Comparison of ENCODE assay signal across 1 cellular context in genomic region chr9:111631071-111631971, GRCh38.
TF ChIP-seq lines count a peak whose summit lies in the region.

DNAJC25 (plus strand) TSS chr9:111631334; CDS start chr9:111631408, 74 bp downstream.

TF ChIP-seq in WTC11, 78 proteins besides CTCF, POLR2A, EP300 and RAD21 (continued from another document):
- peak; percentile 84; the same call in 1 of the 2 replicates for TF ChIP-seq NFATC4 (CRISPR knock-in tag; IDR thresholded peaks at IDR 0.05)
- TF ChIP-seq NR1H2 (CRISPR knock-in tag; IDR thresholded peaks at IDR 0.05), result no peak
- TF ChIP-seq OVOL2 (CRISPR knock-in tag; IDR thresholded peaks at IDR 0.05; ENCODE audit: borderline replicate concordance), result peak; percentile 94; the same call in 1 of the 2 replicates
- TF ChIP-seq ERG (CRISPR knock-in tag; IDR thresholded peaks at IDR 0.05), result peak; percentile 64; the same call in 1 of the 2 replicates
- TF ChIP-seq ZNF138 (CRISPR knock-in tag; conservative IDR thresholded peaks at IDR 0.05), result peak; percentile 88
- TF ChIP-seq ZBTB21 (CRISPR knock-in tag; IDR thresholded peaks at IDR 0.05; ENCODE audit: borderline replicate concordance), result peak; percentile 69; the same call in 1 of the 2 replicates
- peak; percentile 46 for TF ChIP-seq USF1 (CRISPR knock-in tag; IDR thresholded peaks at IDR 0.05)
- TF ChIP-seq ARID4B (CRISPR knock-in tag; IDR thresholded peaks at IDR 0.05; ENCODE audit: borderline replicate concordance), result peak; percentile 80; the same call in 1 of the 2 replicates
- TF ChIP-seq MLX (CRISPR knock-in tag; IDR thresholded peaks at IDR 0.05), result no peak
- no peak for TF ChIP-seq ZNF512 (CRISPR knock-in tag; IDR thresholded peaks at IDR 0.05; ENCODE audit: borderline replicate concordance)
- TF ChIP-seq KAT7 (CRISPR knock-in tag; IDR thresholded peaks at IDR 0.05; ENCODE audit: borderline replicate concordance), result peak; percentile 93; the same call in 1 of the 2 replicates
- TF ChIP-seq TEAD1 (CRISPR knock-in tag; IDR thresholded peaks at IDR 0.05), result peak; percentile 85
- TF ChIP-seq PREB (CRISPR knock-in tag; IDR thresholded peaks at IDR 0.05; ENCODE audit: borderline replicate concordance), result no peak
- no peak for TF ChIP-seq ZNF121 (CRISPR knock-in tag; IDR thresholded peaks at IDR 0.05)
- peak; percentile 68; the same call in 1 of the 2 replicates for TF ChIP-seq PRRX2 (CRISPR knock-in tag; IDR thresholded peaks at IDR 0.05)
- 0 out of 2 replicates have a peak, but pooled peaks have one; percentile 59 for TF ChIP-seq ATF1 (CRISPR knock-in tag; IDR thresholded peaks at IDR 0.05)
- TF ChIP-seq E2F4 (CRISPR knock-in tag; IDR thresholded peaks at IDR 0.05; ENCODE audit: borderline replicate concordance, low read depth), result peak; percentile 71; the same call in 1 of the 2 replicates
- TF ChIP-seq GABPB1 (CRISPR knock-in tag; IDR thresholded peaks at IDR 0.05), result peak; percentile 90
- TF ChIP-seq SMAD3 (CRISPR knock-in tag; IDR thresholded peaks at IDR 0.05; ENCODE audit: borderline replicate concordance), result peak; percentile 80
- peak; percentile 95 for TF ChIP-seq ZNF232 (CRISPR knock-in tag; IDR thresholded peaks at IDR 0.05)
- TF ChIP-seq CBFB (CRISPR knock-in tag; IDR thresholded peaks at IDR 0.05; ENCODE audit: low read depth), result 0 out of 2 replicates have a peak, but pooled peaks have one; percentile 75
- TF ChIP-seq E2F5 (CRISPR knock-in tag; IDR thresholded peaks at IDR 0.05), result peak; percentile 83
- TF ChIP-seq ATF6 (CRISPR knock-in tag; IDR thresholded peaks at IDR 0.05), result no peak
- peak; percentile 47; the same call in 1 of the 2 replicates for TF ChIP-seq SOX15 (CRISPR knock-in tag; IDR thresholded peaks at IDR 0.05)
- TF ChIP-seq ATF3 (CRISPR knock-in tag; conservative IDR thresholded peaks at IDR 0.05), result no peak
- TF ChIP-seq TEAD4 (CRISPR knock-in tag; IDR thresholded peaks at IDR 0.05), result peak; percentile 15; the same call in 1 of the 2 replicates
- TF ChIP-seq GRHL2 (CRISPR knock-in tag; IDR thresholded peaks at IDR 0.05; ENCODE audit: insufficient replicate concordance, severe bottlenecking), result no peak
- TF ChIP-seq ESRRA (CRISPR knock-in tag; IDR thresholded peaks at IDR 0.05; ENCODE audit: borderline replicate concordance), result peak; percentile 45; the same call in 1 of the 2 replicates
- peak; percentile 89; the same call in 1 of the 2 replicates for TF ChIP-seq TCF7 (CRISPR knock-in tag; IDR thresholded peaks at IDR 0.05; ENCODE audit: low read depth)
- TF ChIP-seq TP53 (CRISPR knock-in tag; IDR thresholded peaks at IDR 0.05), result peak; percentile 78; the same call in 1 of the 2 replicates
